Comparison of ENCODE assay signal across 2 cellular contexts in the genomic region with DNA sequence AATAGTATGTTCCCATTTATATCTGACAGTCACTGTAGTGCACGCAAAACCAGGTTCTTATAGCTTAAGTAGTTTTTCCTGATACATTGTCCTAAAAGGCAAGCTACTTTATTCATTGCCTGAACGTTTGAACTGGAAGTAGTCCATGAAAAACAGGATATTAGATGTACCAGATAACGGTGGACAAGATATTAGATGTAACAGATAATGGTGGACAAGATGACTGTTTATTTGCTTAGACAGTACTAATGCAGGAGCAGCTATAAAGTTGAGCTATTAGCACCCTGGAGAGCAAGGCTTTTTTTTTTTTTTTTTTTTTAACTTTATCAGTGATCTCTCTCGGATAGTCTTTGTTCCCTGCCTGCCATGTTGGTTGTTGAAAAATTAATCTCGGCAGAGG.
TF ChIP-seq lines count a peak whose summit lies in the region.

No MANE protein-coding gene starts in this region.

TF ChIP-seq in HEK293T, 16 proteins besides CTCF, POLR2A, EP300 and RAD21:
- no peak for TF ChIP-seq CTBP1 (IDR thresholded peaks at IDR 0.05; ENCODE audit: borderline replicate concordance)
- TF ChIP-seq ELF4 (IDR thresholded peaks at IDR 0.05): no peak
- TF ChIP-seq ZNF384 (IDR thresholded peaks at IDR 0.05): peak; percentile 77
- TF ChIP-seq L3MBTL2 (conservative IDR thresholded peaks at IDR 0.05): no peak
- TF ChIP-seq FOXK2 (IDR thresholded peaks at IDR 0.05): no peak

TF ChIP-seq in K562, 482 proteins besides CTCF, POLR2A, EP300 and RAD21:
- TF ChIP-seq GATAD2B (IDR thresholded peaks at IDR 0.05; ENCODE audit: borderline replicate concordance) (0 out of 2 replicates have a peak, but pooled peaks have one; percentile 38), FOXA1 (IDR thresholded peaks at IDR 0.05; ENCODE audit: borderline replicate concordance) (no peak), TFAM (CRISPR knock-in tag; conservative IDR thresholded peaks at IDR 0.05) (no peak), DACH1 (IDR thresholded peaks at IDR 0.05; ENCODE audit: partially characterized antibody) (peak; percentile 95), ZNF384 (IDR thresholded peaks at IDR 0.05; ENCODE audit: low read depth, low read length) (peak; percentile 17; the same call in 1 of the 2 replicates), MTA3 (IDR thresholded peaks at IDR 0.05; ENCODE audit: borderline replicate concordance) (no peak)
- TF ChIP-seq, protein P1, sequence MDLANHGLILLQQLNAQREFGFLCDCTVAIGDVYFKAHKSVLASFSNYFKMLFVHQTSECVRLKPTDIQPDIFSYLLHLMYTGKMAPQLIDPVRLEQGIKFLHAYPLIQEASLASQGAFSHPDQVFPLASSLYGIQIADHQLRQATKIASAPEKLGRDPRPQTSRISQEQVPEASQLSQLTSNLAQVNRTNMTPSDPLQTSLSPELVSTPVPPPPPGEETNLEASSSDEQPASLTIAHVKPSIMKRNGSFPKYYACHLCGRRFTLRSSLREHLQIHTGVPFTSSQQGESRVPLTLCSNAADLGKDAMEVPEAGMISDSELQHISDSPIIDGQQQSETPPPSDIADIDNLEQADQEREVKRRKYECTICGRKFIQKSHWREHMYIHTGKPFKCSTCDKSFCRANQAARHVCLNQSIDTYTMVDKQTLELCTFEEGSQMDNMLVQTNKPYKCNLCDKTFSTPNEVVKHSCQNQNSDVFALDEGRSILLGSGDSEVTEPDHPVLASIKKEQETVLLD (IDR thresholded peaks at IDR 0.05): peak; percentile 42; the same call in 1 of the 2 replicates
